ENCODE assay signal across 10 cellular contexts in genomic region chr5:126414874-126415502, GRCh38. TPM values are rescaled to one million over a fixed set of nuclear protein-coding genes. Genes with fewer than 3 reads are reported as not detected.
A peak's percentile ranks its signal among the peaks of the same experiment; 100 is the strongest.
DNase-seq lines count a peak whose midpoint lies in the region; ATAC-seq lines count a peak whose summit lies in the region.
"Had no signal": no experiment of that assay in that cellular context is flagged by ENCODE, and none has a peak within 500 bp of the region (broad histone marks: within the 10 kb centered on the region; RNA-seq: fewer than 3 reads in every experiment).

No MANE protein-coding gene starts in this region.

- no peak for ATAC-seq in GM18517 (IDR thresholded peaks at IDR 0.05; ENCODE audit: unreplicated experiment)
- no peak for ATAC-seq in GM19395 (IDR thresholded peaks at IDR 0.05; ENCODE audit: unreplicated experiment)
- ATAC-seq in HG02852 (IDR thresholded peaks at IDR 0.05; ENCODE audit: unreplicated experiment): no peak

- peak overlapping the region; percentile 56 for H3K27ac ChIP-seq in caudate nucleus (ENCODE audit: low read depth, low read length)
- peak overlapping the region; percentile 51 for H3K27ac ChIP-seq in skeletal muscle tissue (ENCODE audit: low read depth, low read length)

- DNase-seq in GM04503 (ENCODE audit: low read depth): peak; percentile 54
- DNase-seq in caudate nucleus (lab: John Stamatoyannopoulos, UW): peak in 5 of 61 donors; percentile 10 to 35 (median 20)
- DNase-seq in iris pigment epithelial cell (ENCODE audit: low read depth): peak; percentile 60
- no peak for DNase-seq in DMS114 treated with DMSO at 0.1 percent for 48 hours (lab: John Stamatoyannopoulos, UW; ENCODE audit: unreplicated experiment)
- DNase-seq: activated T-cell treated with anti-CD3 and anti-CD28 coated beads, Interleukin-2, amount 50 U/mL, for 1 hour; NCI-H524 treated with DMSO at 0.1 percent for 48 hours had no signal

- H3K9ac ChIP-seq in skeletal muscle tissue (ENCODE audit: low read depth in 1 of 3, low read length in 3 of 3): no peak overlapping the region

- no peak overlapping the region for H3K4me3 ChIP-seq in skeletal muscle tissue (ENCODE audit: low read length in 3 of 3)

- no peaks in the 10 kb centered on the region for H3K9me3 ChIP-seq in skeletal muscle tissue (ENCODE audit: control insufficient read depth in 3 of 3, low read length in 3 of 3)

- H3K36me3 ChIP-seq in skeletal muscle tissue (ENCODE audit: control insufficient read depth in 3 of 3, insufficient read depth in 3 of 3, low read length in 3 of 3): no peaks in the 10 kb centered on the region

- H3K4me1 ChIP-seq in skeletal muscle tissue (ENCODE audit: control insufficient read depth in 3 of 3, insufficient read depth in 3 of 3, low read length in 3 of 3): peaks cover 10 to 19% (median 13%) of the 10 kb centered on the region in 3 donors

- H3K27me3 ChIP-seq in skeletal muscle tissue (ENCODE audit: control insufficient read depth in 3 of 3, insufficient read depth in 3 of 3, low read length in 3 of 3): no peaks in the 10 kb centered on the region

RNA-seq across cellular contexts. Expression of gene GRAMD2B, which starts 8.2 kb away (rescaled TPM):
- 8.9 TPM for total RNA-seq in skeletal muscle tissue
